ENCODE assay signal across 30 cellular contexts in genomic region chr10:15478950-15479349, GRCh38.
"Had no signal": no experiment of that assay in that cellular context is flagged by ENCODE, and none has a peak within 500 bp of the region (broad histone marks: within the 10 kb centered on the region; RNA-seq: fewer than 3 reads in every experiment).

No MANE protein-coding gene starts in this region.

- H3K27me3 ChIP-seq: ascending aorta, esophagus muscularis mucosa, foreskin keratinocyte, gastrocnemius medialis had no signal

- H3K27ac ChIP-seq: coronary artery, dorsolateral prefrontal cortex, esophagus muscularis mucosa, foreskin keratinocyte, gastrocnemius medialis had no signal

- H3K36me3 Mint-ChIP-seq: activated CD4-positive, alpha-beta memory T cell treated with anti-CD3 and anti-CD28 coated beads for 36 hours; activated CD8-positive, alpha-beta memory T cell treated with anti-CD3 and anti-CD28 coated beads, Interleukin-2, amount 10 ng/mL, durations not matched to agents 7 days and 5 days; activated naive CD4-positive, alpha-beta T cell treated with anti-CD3 and anti-CD28 coated beads, Interleukin-2, amount 10 ng/mL, durations not matched to agents 7 days and 5 days; activated naive CD4-positive, alpha-beta T cell treated with anti-CD3 and anti-CD28 coated beads, Interleukin-2, amount 50 U/mL, for 72 hours; activated naive CD8-positive, alpha-beta T cell treated with anti-CD3 and anti-CD28 coated beads, Interleukin-2, amount 10 ng/mL, durations not matched to agents 7 days and 5 days; brain had no signal

- H3K27ac Mint-ChIP-seq: activated CD4-positive, alpha-beta memory T cell treated with anti-CD3 and anti-CD28 coated beads for 36 hours; activated CD4-positive, alpha-beta T cell treated with anti-CD3 and anti-CD28 coated beads for 36 hours; activated CD4-positive, alpha-beta T cell treated with anti-CD3 and anti-CD28 coated beads, Interleukin-2, amount 10 ng/mL, durations not matched to agents 24 days and 14 days; activated CD8-positive, alpha-beta memory T cell treated with anti-CD3 and anti-CD28 coated beads, Interleukin-2, amount 10 ng/mL, durations not matched to agents 7 days and 5 days; activated CD8-positive, alpha-beta T cell treated with anti-CD3 and anti-CD28 coated beads, Interleukin-2, amount 10 ng/mL, durations not matched to agents 7 days and 5 days; activated naive CD4-positive, alpha-beta T cell treated with anti-CD3 and anti-CD28 coated beads, Interleukin-2, amount 10 ng/mL, durations not matched to agents 7 days and 5 days; activated naive CD4-positive, alpha-beta T cell treated with anti-CD3 and anti-CD28 coated beads, Interleukin-2, amount 50 U/mL, for 72 hours; activated naive CD8-positive, alpha-beta T cell treated with anti-CD3 and anti-CD28 coated beads, Interleukin-2, amount 10 ng/mL, durations not matched to agents 7 days and 5 days; activated T-helper 1 cell treated with anti-CD3 and anti-CD28 coated beads, Interleukin-12 subunit alpha, Interleukin-12 subunit beta, Interleukin-2, Interleukin-4 antibody, amounts not matched to agents 30 ng/mL and 10 ng/mL and 1 ng/mL, durations not matched to agents 14 hours and 24 hours and 36 hours; activated T-helper 2 cell treated with anti-CD3 and anti-CD28 coated beads, Interferon-gamma antibody, Interleukin-2, Interleukin-4, amounts not matched to agents 10 μg/mL and 5 μg/mL and 100 μg/mL, durations not matched to agents 14 hours and 24 hours and 36 hours; dendritic cell treated with granulocyte-macrophage colony-stimulating factor and Interleukin-4, amounts not matched to agents 40 ng/mL and 50 ng/mL, for 4 days; effector memory CD8-positive, alpha-beta T cell had no signal

- H3K4me3 ChIP-seq: ascending aorta, coronary artery, dorsolateral prefrontal cortex, esophagus muscularis mucosa, gastrocnemius medialis had no signal

- H3K4me1 ChIP-seq: esophagus muscularis mucosa, foreskin keratinocyte, gastrocnemius medialis had no signal

- ATAC-seq: activated CD4-positive, alpha-beta T cell treated with anti-CD3 and anti-CD28 coated beads for 36 hours; activated CD8-positive, alpha-beta memory T cell treated with anti-CD3 and anti-CD28 coated beads, Interleukin-2, amount 10 ng/mL, durations not matched to agents 7 days and 5 days; activated CD8-positive, alpha-beta T cell treated with anti-CD3 and anti-CD28 coated beads, Interleukin-2, amount 10 ng/mL, durations not matched to agents 7 days and 5 days; activated naive CD4-positive, alpha-beta T cell treated with anti-CD3 and anti-CD28 coated beads, Interleukin-2, amount 50 U/mL, for 72 hours; effector memory CD8-positive, alpha-beta T cell; foreskin keratinocyte; gastrocnemius medialis had no signal

- DNase-seq: activated CD4-positive, alpha-beta memory T cell treated with anti-CD3 and anti-CD28 coated beads for 36 hours; activated CD4-positive, alpha-beta T cell treated with anti-CD3 and anti-CD28 coated beads for 36 hours; activated CD4-positive, alpha-beta T cell treated with anti-CD3 and anti-CD28 coated beads, Interleukin-2, amount 10 ng/mL, durations not matched to agents 24 days and 14 days; activated CD4-positive, CD25-positive, alpha-beta regulatory T cell; activated CD4-positive, CD25-positive, alpha-beta regulatory T cell treated with anti-CD3 and anti-CD28 coated beads, Interleukin-2, amount 50 U/mL, for 72 hours; activated CD8-positive, alpha-beta memory T cell treated with anti-CD3 and anti-CD28 coated beads, Interleukin-2, amount 10 ng/mL, durations not matched to agents 7 days and 5 days; activated CD8-positive, alpha-beta memory T cell treated with anti-CD3 and anti-CD28 coated beads, Interleukin-2, amount 50 U/mL, for 4 hours; activated CD8-positive, alpha-beta T cell treated with anti-CD3 and anti-CD28 coated beads, Interleukin-2, amount 10 ng/mL, durations not matched to agents 7 days and 5 days; activated effector memory CD4-positive, alpha-beta T cell treated with anti-CD3 and anti-CD28 coated beads, Interleukin-2, amount 50 U/mL, for 16 hours; activated naive CD4-positive, alpha-beta T cell treated with anti-CD3 and anti-CD28 coated beads, Interleukin-2, amount 10 ng/mL, durations not matched to agents 7 days and 5 days; activated naive CD8-positive, alpha-beta T cell treated with anti-CD3 and anti-CD28 coated beads, Interleukin-2, amount 10 ng/mL, durations not matched to agents 7 days and 5 days; activated T-cell treated with anti-CD3 and anti-CD28 coated beads, Interleukin-2, amount 50 U/mL, for 1 hour; activated T-cell treated with anti-CD3 and anti-CD28 coated beads, Interleukin-2, amount 50 U/mL, for 48 hours; dorsolateral prefrontal cortex; effector CD4-positive, alpha-beta T cell; effector memory CD8-positive, alpha-beta T cell; erythroblast; foreskin keratinocyte; gastrocnemius medialis; glutamatergic neuron; T-helper 2 cell had no signal

- H3K4me3 Mint-ChIP-seq: activated CD4-positive, alpha-beta memory T cell treated with anti-CD3 and anti-CD28 coated beads for 36 hours; activated CD4-positive, alpha-beta T cell treated with anti-CD3 and anti-CD28 coated beads for 36 hours; activated CD4-positive, alpha-beta T cell treated with anti-CD3 and anti-CD28 coated beads, Interleukin-2, amount 10 ng/mL, durations not matched to agents 24 days and 14 days; activated CD8-positive, alpha-beta memory T cell treated with anti-CD3 and anti-CD28 coated beads, Interleukin-2, amount 10 ng/mL, durations not matched to agents 7 days and 5 days; activated CD8-positive, alpha-beta T cell treated with anti-CD3 and anti-CD28 coated beads, Interleukin-2, amount 10 ng/mL, durations not matched to agents 7 days and 5 days; activated naive CD4-positive, alpha-beta T cell treated with anti-CD3 and anti-CD28 coated beads, Interleukin-2, amount 10 ng/mL, durations not matched to agents 7 days and 5 days; activated naive CD8-positive, alpha-beta T cell treated with anti-CD3 and anti-CD28 coated beads, Interleukin-2, amount 10 ng/mL, durations not matched to agents 7 days and 5 days; activated T-helper 1 cell treated with anti-CD3 and anti-CD28 coated beads, Interleukin-12 subunit alpha, Interleukin-12 subunit beta, Interleukin-2, Interleukin-4 antibody, amounts not matched to agents 30 ng/mL and 10 ng/mL and 1 ng/mL, durations not matched to agents 14 hours and 24 hours and 36 hours; brain; central memory CD8-positive, alpha-beta T cell; dendritic cell treated with granulocyte-macrophage colony-stimulating factor and Interleukin-4, amounts not matched to agents 40 ng/mL and 50 ng/mL, for 4 days; effector memory CD8-positive, alpha-beta T cell had no signal

- H3K36me3 ChIP-seq: ascending aorta, esophagus muscularis mucosa, gastrocnemius medialis had no signal

- H3K4me1 Mint-ChIP-seq: activated CD4-positive, alpha-beta T cell treated with anti-CD3 and anti-CD28 coated beads for 36 hours; activated CD4-positive, alpha-beta T cell treated with anti-CD3 and anti-CD28 coated beads, Interleukin-2, amount 10 ng/mL, durations not matched to agents 24 days and 14 days; activated CD8-positive, alpha-beta memory T cell treated with anti-CD3 and anti-CD28 coated beads, Interleukin-2, amount 10 ng/mL, durations not matched to agents 7 days and 5 days; activated naive CD4-positive, alpha-beta T cell treated with anti-CD3 and anti-CD28 coated beads, Interleukin-2, amount 10 ng/mL, durations not matched to agents 7 days and 5 days; activated naive CD8-positive, alpha-beta T cell treated with anti-CD3 and anti-CD28 coated beads, Interleukin-2, amount 10 ng/mL, durations not matched to agents 7 days and 5 days; central memory CD8-positive, alpha-beta T cell had no signal

- H3K9me3 Mint-ChIP-seq: activated naive CD4-positive, alpha-beta T cell treated with anti-CD3 and anti-CD28 coated beads, Interleukin-2, amount 10 ng/mL, durations not matched to agents 7 days and 5 days; activated naive CD4-positive, alpha-beta T cell treated with anti-CD3 and anti-CD28 coated beads, Interleukin-2, amount 50 U/mL, for 72 hours; activated T-helper 1 cell treated with anti-CD3 and anti-CD28 coated beads, Interleukin-12 subunit alpha, Interleukin-12 subunit beta, Interleukin-2, Interleukin-4 antibody, amounts not matched to agents 30 ng/mL and 10 ng/mL and 1 ng/mL, durations not matched to agents 14 hours and 24 hours and 36 hours; activated T-helper 2 cell treated with anti-CD3 and anti-CD28 coated beads, Interferon-gamma antibody, Interleukin-2, Interleukin-4, amounts not matched to agents 10 μg/mL and 5 μg/mL and 100 μg/mL, durations not matched to agents 14 hours and 24 hours and 36 hours; central memory CD8-positive, alpha-beta T cell; dendritic cell treated with granulocyte-macrophage colony-stimulating factor and Interleukin-4, amounts not matched to agents 40 ng/mL and 50 ng/mL, for 4 days; effector memory CD8-positive, alpha-beta T cell had no signal

- H3K9me3 ChIP-seq: ascending aorta, esophagus muscularis mucosa, gastrocnemius medialis had no signal

- H3K27me3 Mint-ChIP-seq: dendritic cell treated with granulocyte-macrophage colony-stimulating factor and Interleukin-4, amounts not matched to agents 40 ng/mL and 50 ng/mL, for 4 days had no signal
